In genomic region chr4:118776166-118776954, GRCh38 we compare ENCODE assay signal across 1 cellular context.
TF ChIP-seq lines count a peak whose summit lies in the region.

No MANE protein-coding gene starts in this region.

TF ChIP-seq in endothelial cell of umbilical vein, 7 proteins besides CTCF, POLR2A, EP300 and RAD21:
- no peak for TF ChIP-seq FOS (IDR thresholded peaks at IDR 0.05; ENCODE audit: borderline replicate concordance, insufficient read depth, low read length)
- TF ChIP-seq, protein P1, sequence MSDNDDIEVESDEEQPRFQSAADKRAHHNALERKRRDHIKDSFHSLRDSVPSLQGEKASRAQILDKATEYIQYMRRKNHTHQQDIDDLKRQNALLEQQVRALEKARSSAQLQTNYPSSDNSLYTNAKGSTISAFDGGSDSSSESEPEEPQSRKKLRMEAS (IDR thresholded peaks at IDR 0.05; ENCODE audit: insufficient read depth, insufficient read length), result no peak
